In genomic region chrX:133297284-133297683, GRCh38 we compare ENCODE assay signal across 14 cellular contexts.
DNase-seq lines count a peak whose midpoint lies in the region; ATAC-seq and TF ChIP-seq lines count a peak whose summit lies in the region.
"Had no signal": no experiment of that assay in that cellular context is flagged by ENCODE, and none has a peak within 500 bp of the region (broad histone marks: within the 10 kb centered on the region; RNA-seq: fewer than 3 reads in every experiment).

No MANE protein-coding gene starts in this region.

- no peaks in the 10 kb centered on the region for H3K27me3 ChIP-seq in transverse colon
- H3K27me3 ChIP-seq: cardiac muscle cell had no signal

- no peak for TF ChIP-seq EP300 in transverse colon (IDR thresholded peaks at IDR 0.05; ENCODE audit: low read depth)

- H3K4me3 ChIP-seq in astrocyte of the spinal cord (ENCODE audit: low read depth, low read length): no peak overlapping the region
- no peak overlapping the region for H3K4me3 ChIP-seq in transverse colon
- H3K4me3 ChIP-seq: cardiac muscle cell had no signal

- no peak overlapping the region for H3K4me3 Mint-ChIP-seq in stimulated activated memory B cell treated with anti-CD40 and anti-IgM and Interleukin-4, amounts not matched to agents 10 μg/mL and 1 μg/mL and 100 μg/mL, for 72 hours
- H3K4me3 Mint-ChIP-seq: activated CD4-positive, alpha-beta memory T cell treated with anti-CD3 and anti-CD28 coated beads for 36 hours; IgD-negative memory B cell; nephron progenitor cell had no signal

- no peak for TF ChIP-seq POLR2A in transverse colon (IDR thresholded peaks at IDR 0.05)

- intact Hi-C loops in transverse colon (cut with DNase I; ENCODE audit: low total_unique reads): no loop called here

- no peak for TF ChIP-seq CTCF in astrocyte of the spinal cord (IDR thresholded peaks at IDR 0.05; ENCODE audit: low read depth, low read length)
- TF ChIP-seq CTCF in transverse colon (IDR thresholded peaks at IDR 0.05): no peak

- no peaks in the 10 kb centered on the region for H3K4me1 Mint-ChIP-seq in stimulated activated memory B cell treated with anti-CD40 and anti-IgM and Interleukin-4, amounts not matched to agents 10 μg/mL and 1 μg/mL and 100 μg/mL, for 72 hours

- no peaks in the 10 kb centered on the region for H3K4me1 ChIP-seq in transverse colon

- no peak overlapping the region for H3K27ac ChIP-seq in transverse colon
- H3K27ac ChIP-seq: cardiac muscle cell had no signal

- peak; percentile 64 for DNase-seq in A172 (ENCODE audit: low spot score)
- peak; percentile 36 for DNase-seq in HS-5 (ENCODE audit: low read depth)
- DNase-seq in astrocyte of the spinal cord (ENCODE audit: low read depth, low spot score): peak; percentile 85
- peak; percentile 53 for DNase-seq in glomerular visceral epithelial cell (ENCODE audit: extremely low spot score)
- no peak for DNase-seq in NCI-H187 treated with DMSO at 0.1 percent for 48 hours (lab: John Stamatoyannopoulos, UW)
- no peak for DNase-seq in middle frontal gyrus (ENCODE audit: extremely low spot score, low spot score)
- no peak for DNase-seq in transverse colon
- DNase-seq: activated CD4-positive, alpha-beta memory T cell treated with anti-CD3 and anti-CD28 coated beads for 36 hours; NCI-H1105 treated with DMSO at 0.1 percent for 48 hours; NCI-H524; nephron progenitor cell had no signal

- 74% methylated on average over 1 of the region's 1 CpG; no CpG with 5 or more reads in 1 of the 2 donors for WGBS in transverse colon (ENCODE audit: low coverage in 1 of 2), 2 donors

- H3K27me3 Mint-ChIP-seq in stimulated activated memory B cell treated with anti-CD40 and anti-IgM and Interleukin-4, amounts not matched to agents 10 μg/mL and 1 μg/mL and 100 μg/mL, for 72 hours: no peaks in the 10 kb centered on the region
- H3K27me3 Mint-ChIP-seq: activated CD4-positive, alpha-beta memory T cell treated with anti-CD3 and anti-CD28 coated beads for 36 hours had no signal

- ATAC-seq in stimulated activated memory B cell treated with anti-CD40 and anti-IgM and Interleukin-4, amounts not matched to agents 10 μg/mL and 1 μg/mL and 100 μg/mL, for 72 hours: no peak

- in situ Hi-C loops in astrocyte of the spinal cord (cut with HindIII; ENCODE audit: low sequenced_read_pairs) (no loop called here), transverse colon (cut with MboI; ENCODE audit: low pct_ligation_motif_present in 1 of 4, low pct_unique_long_range_greater_than_20kb in 1 of 4, low sequenced_read_pairs in 3 of 4) (no loop called here)

- H3K36me3 Mint-ChIP-seq in stimulated activated memory B cell treated with anti-CD40 and anti-IgM and Interleukin-4, amounts not matched to agents 10 μg/mL and 1 μg/mL and 100 μg/mL, for 72 hours: no peaks in the 10 kb centered on the region
- H3K36me3 Mint-ChIP-seq: activated CD4-positive, alpha-beta memory T cell treated with anti-CD3 and anti-CD28 coated beads for 36 hours; IgD-negative memory B cell had no signal

- H3K9me3 ChIP-seq in transverse colon: no peaks in the 10 kb centered on the region

- H3K27ac Mint-ChIP-seq in stimulated activated memory B cell treated with anti-CD40 and anti-IgM and Interleukin-4, amounts not matched to agents 10 μg/mL and 1 μg/mL and 100 μg/mL, for 72 hours: no peak overlapping the region
- H3K27ac Mint-ChIP-seq: activated CD4-positive, alpha-beta memory T cell treated with anti-CD3 and anti-CD28 coated beads for 36 hours; IgD-negative memory B cell; nephron progenitor cell had no signal

- H3K36me3 ChIP-seq in transverse colon: no peaks in the 10 kb centered on the region

- H3K9me3 Mint-ChIP-seq in stimulated activated memory B cell treated with anti-CD40 and anti-IgM and Interleukin-4, amounts not matched to agents 10 μg/mL and 1 μg/mL and 100 μg/mL, for 72 hours: no peaks in the 10 kb centered on the region
- H3K9me3 Mint-ChIP-seq: activated CD4-positive, alpha-beta memory T cell treated with anti-CD3 and anti-CD28 coated beads for 36 hours; IgD-negative memory B cell; nephron progenitor cell had no signal

Comparison
In these comparisons a context has a peak if more than half of its experiments do, and no peak if none do; other contexts are left out.
1. DNase-seq: peak in A172 (single experiment), HS-5 (single experiment), astrocyte of the spinal cord (single experiment) and glomerular visceral epithelial cell (single experiment); none in NCI-H187 treated with DMSO at 0.1 percent for 48 hours (single experiment), middle frontal gyrus (single experiment) and transverse colon (single experiment).